Comparison of ENCODE assay signal across 8 cellular contexts in genomic region chr4:121823505-121824170, GRCh38. TPM values are rescaled to one million over a fixed set of nuclear protein-coding genes. Genes with fewer than 3 reads are reported as not detected.
DNase-seq lines count a peak whose midpoint lies in the region; ATAC-seq and FAIRE-seq lines count a peak whose summit lies in the region.

Gene CCNA2, minus strand, starts transcription at chr4:121823883. Its CDS starts 255 bp downstream, at chr4:121823628.

- H3K4ac ChIP-seq in mesenchymal stem cell (ENCODE audit: low read depth in 1 of 2, low read length in 2 of 2), result no peak within 1 kb of the TSS

- H3K4me3 ChIP-seq in endocrine pancreas (ENCODE audit: control insufficient read depth, insufficient read depth, low read length), result peak within 1 kb of the TSS; percentile 97
- H3K4me3 ChIP-seq in mesenchymal stem cell (ENCODE audit: insufficient read depth in 1 of 2, low read depth in 1 of 2, low read length in 2 of 2), result peak within 1 kb of the TSS; percentile 95

- H2BK12ac ChIP-seq in mesenchymal stem cell (ENCODE audit: low read length in 2 of 2), result no peak within 1 kb of the TSS

- H2BK15ac ChIP-seq in mesenchymal stem cell (ENCODE audit: low read depth, poor library complexity, severe bottlenecking), result no peak within 1 kb of the TSS

- no peak within 1 kb of the TSS for H2AK5ac ChIP-seq in mesenchymal stem cell (ENCODE audit: low read length, severe bottlenecking)

- peak within 1 kb of the TSS; percentile 76 for H4K8ac ChIP-seq in mesenchymal stem cell (ENCODE audit: low read length)

- H3K4me2 ChIP-seq in mesenchymal stem cell (ENCODE audit: low read length, poor library complexity, severe bottlenecking), result peak within 1 kb of the TSS; percentile 100

- H3K9ac ChIP-seq in endocrine pancreas (ENCODE audit: control insufficient read depth, insufficient read depth, low read length), result peak within 1 kb of the TSS; percentile 72
- H3K9ac ChIP-seq in mesenchymal stem cell (ENCODE audit: low read length), result peak within 1 kb of the TSS; percentile 96

- H3K23ac ChIP-seq in mesenchymal stem cell (ENCODE audit: low read length in 2 of 2), result peak within 1 kb of the TSS in 1 of 2 experiments; percentile 91

- H3K36me3 ChIP-seq in endocrine pancreas (ENCODE audit: control insufficient read depth, insufficient read depth, low read length) (no peaks in the 10 kb centered on the region), mesenchymal stem cell (ENCODE audit: control insufficient read depth in 1 of 2, insufficient read depth in 2 of 2, low read depth in 1 of 2, low read length in 2 of 2) (peaks cover 2 to 25% of the 10 kb centered on the region in 2 experiments)

- peak; percentile 81 for FAIRE-seq in HTR-8/SVneo (lab: Jason Lieb, UNC)

- peak within 1 kb of the TSS; percentile 41 for H3K27ac ChIP-seq in mesenchymal stem cell (ENCODE audit: low read length, poor library complexity, severe bottlenecking)

- no peak within 1 kb of the TSS for H2BK120ac ChIP-seq in mesenchymal stem cell (ENCODE audit: low read depth, low read length)

- peak; percentile 90 for ATAC-seq in GM21367 (IDR thresholded peaks at IDR 0.05; ENCODE audit: unreplicated experiment)

- H3K27me3 ChIP-seq in endocrine pancreas (ENCODE audit: control insufficient read depth, insufficient read depth, low read length) (no peaks in the 10 kb centered on the region), mesenchymal stem cell (ENCODE audit: control insufficient read depth in 1 of 2, insufficient read depth in 1 of 2, low read length in 2 of 2) (no peaks in the 10 kb centered on the region)

- DNase-seq in COLO829 (ENCODE audit: low spot score) (peak; percentile 97), HTR-8/SVneo (ENCODE audit: insufficient read length, low spot score) (peak; percentile 94), NOMO-1 treated with dmso at 0.1 percent for 144 hours (lab: John Stamatoyannopoulos, UW; ENCODE audit: unreplicated experiment) (peak; percentile 97), mesenchymal stem cell (peak; percentile 95)
- peak; percentile 84 to 95 (median 90) for DNase-seq in activated CD8-positive, alpha-beta memory T cell treated with anti-CD3 and anti-CD28 coated beads for 48 hours (ENCODE audit: low read depth in 2 of 3, low spot score in 2 of 3)
- peak; percentile 88 for DNase-seq in stimulated activated CD8-positive, alpha-beta memory T cell treated with anti-CD3 and anti-CD28 coated beads, Interleukin-12 subunit alpha, Interleukin-12 subunit beta, amount 100 ng/mL, for 4 hours (ENCODE audit: low read depth)

- H2AFZ ChIP-seq in mesenchymal stem cell (ENCODE audit: low read depth, low read length), result peak within 1 kb of the TSS; percentile 74

- peak within 1 kb of the TSS in 1 of 2 experiments; percentile 5 for H3K18ac ChIP-seq in mesenchymal stem cell (ENCODE audit: low read depth in 1 of 2, low read length in 2 of 2)

- peak within 1 kb of the TSS in 1 of 2 experiments; percentile 55 for H3K14ac ChIP-seq in mesenchymal stem cell (ENCODE audit: low read length in 2 of 2)

- H3K79me1 ChIP-seq in mesenchymal stem cell (replicated peaks; ENCODE audit: low read length, poor library complexity, severe bottlenecking), result peaks cover 7% of the 10 kb centered on the region

- WGBS in mesenchymal stem cell, result under 1% methylated on average over 63 of the region's 63 CpGs

- H4K91ac ChIP-seq in mesenchymal stem cell (ENCODE audit: low read length), result peak within 1 kb of the TSS; percentile 78

- H2BK5ac ChIP-seq in mesenchymal stem cell (ENCODE audit: low read depth, low read length, poor library complexity, severe bottlenecking), result no peak within 1 kb of the TSS

- H3K9me3 ChIP-seq in endocrine pancreas (ENCODE audit: control insufficient read depth, low read length), result no peaks in the 10 kb centered on the region
- no peaks in the 10 kb centered on the region for H3K9me3 ChIP-seq in mesenchymal stem cell (ENCODE audit: control insufficient read depth, low read length)

- H3K4me1 ChIP-seq in endocrine pancreas (ENCODE audit: control insufficient read depth, insufficient read depth, low read length), result peaks cover 11% of the 10 kb centered on the region
- H3K4me1 ChIP-seq in mesenchymal stem cell (ENCODE audit: control insufficient read depth, insufficient read depth, low read depth, low read length), result peaks cover 4% of the 10 kb centered on the region

RNA-seq across cellular contexts. Expression of gene CCNA2, which starts in this region (rescaled TPM):
- 7.1 TPM for polyA plus RNA-seq in mesenchymal stem cell (2013, experiment 1 of 2)
- polyA plus RNA-seq in mesenchymal stem cell (2013, experiment 2 of 2), result 7.4 TPM

Comparison
In these comparisons a context has a peak if more than half of its experiments do, and no peak if none do; other contexts are left out.
1. Peak in every context shown above with its lines: DNase-seq, ATAC-seq, H3K4me3 ChIP-seq and H3K27ac ChIP-seq.